ENCODE assay signal across 16 cellular contexts in the genomic region with DNA sequence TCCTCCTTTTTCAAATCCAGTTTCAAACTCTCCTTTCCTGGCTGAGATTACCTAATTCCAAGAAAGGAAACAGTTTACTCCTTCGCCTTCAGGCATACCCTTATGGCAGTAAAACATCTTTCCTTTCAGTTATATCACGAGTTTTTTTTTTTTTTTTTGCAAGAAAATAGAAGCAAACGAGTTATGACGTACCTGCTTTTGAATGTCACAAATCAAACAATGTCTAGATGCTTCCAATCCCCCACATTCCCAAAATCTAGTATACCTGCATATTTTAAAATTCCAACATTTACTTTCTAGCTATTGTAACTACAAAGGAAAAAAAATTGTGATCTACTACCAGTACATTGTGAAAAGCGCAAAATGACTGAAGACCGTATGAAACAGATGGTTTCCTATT. TPM values are rescaled to one million over a fixed set of nuclear protein-coding genes. Genes with fewer than 3 reads are reported as not detected.
A peak's percentile ranks its signal among the peaks of the same experiment; 100 is the strongest.
DNase-seq lines count a peak whose midpoint lies in the region; ATAC-seq, FAIRE-seq and TF ChIP-seq lines count a peak whose summit lies in the region.
"Had no signal": no experiment of that assay in that cellular context is flagged by ENCODE, and none has a peak within 500 bp of the region (broad histone marks: within the 10 kb centered on the region; RNA-seq: fewer than 3 reads in every experiment).

No MANE protein-coding gene starts in this region.

- no peak overlapping the region for H3K27ac ChIP-seq in HepG2 (ENCODE audit: extremely low read length, insufficient read depth, low read length)
- H3K27ac ChIP-seq in right lobe of liver = no peak overlapping the region
- no peak overlapping the region for H3K27ac ChIP-seq in tibial nerve

- TF ChIP-seq RAD21 in HepG2 (CRISPR knock-in tag; IDR thresholded peaks at IDR 0.05) = no peak

- no peak overlapping the region for H3K4me3 Mint-ChIP-seq in activated CD4-positive, alpha-beta T cell treated with anti-CD3 and anti-CD28 coated beads, Interleukin-2, amount 10 ng/mL, durations not matched to agents 24 days and 14 days
- no peak overlapping the region for H3K4me3 Mint-ChIP-seq in activated CD4-positive, alpha-beta T cell treated with anti-CD3 and anti-CD28 coated beads, Interleukin-2, amount 10 ng/mL, durations not matched to agents 7 days and 5 days
- no peak overlapping the region for H3K4me3 Mint-ChIP-seq in nephron progenitor cell
- H3K4me3 Mint-ChIP-seq: B cell; CD4-positive, alpha-beta memory T cell had no signal

- H3K27ac Mint-ChIP-seq in activated CD4-positive, alpha-beta T cell treated with anti-CD3 and anti-CD28 coated beads, Interleukin-2, amount 10 ng/mL, durations not matched to agents 24 days and 14 days = peak overlapping the region; percentile 9
- no peak overlapping the region for H3K27ac Mint-ChIP-seq in activated CD4-positive, alpha-beta T cell treated with anti-CD3 and anti-CD28 coated beads, Interleukin-2, amount 10 ng/mL, durations not matched to agents 7 days and 5 days
- H3K27ac Mint-ChIP-seq in nephron progenitor cell = peak overlapping the region; percentile 34
- H3K27ac Mint-ChIP-seq: B cell had no signal

- FAIRE-seq in HepG2 (lab: Jason Lieb, UNC) = no peak
- FAIRE-seq: GM12878, GM18507 had no signal

- peaks cover 53% of the 10 kb centered on the region for H3K36me3 Mint-ChIP-seq in activated CD4-positive, alpha-beta T cell treated with anti-CD3 and anti-CD28 coated beads, Interleukin-2, amount 10 ng/mL, durations not matched to agents 24 days and 14 days (ENCODE audit: low read depth)
- H3K36me3 Mint-ChIP-seq in activated CD4-positive, alpha-beta T cell treated with anti-CD3 and anti-CD28 coated beads, Interleukin-2, amount 10 ng/mL, durations not matched to agents 7 days and 5 days (ENCODE audit: low read depth) = peaks cover 42% of the 10 kb centered on the region
- H3K36me3 Mint-ChIP-seq in nephron progenitor cell (ENCODE audit: low read depth) = peaks cover 74% of the 10 kb centered on the region

- no peak for ATAC-seq in HepG2
- no peak for ATAC-seq in right lobe of liver
- ATAC-seq: GM12878, HCT116 had no signal

- intact Hi-C loops in activated CD4-positive, alpha-beta T cell treated with anti-CD3 and anti-CD28 coated beads, Interleukin-2, amount 10 ng/mL, durations not matched to agents 24 days and 14 days (cut with micrococcal nuclease) = no loop called here
- intact Hi-C loops in HepG2 (cut with micrococcal nuclease; ENCODE audit: unreplicated experiment) (no loop called here), right lobe of liver (cut with DNase I) (no loop called here)

- CTCF ChIA-PET in activated CD4-positive, alpha-beta T cell treated with anti-CD3 and anti-CD28 coated beads, Interleukin-2, amount 10 ng/mL, durations not matched to agents 7 days and 5 days (lab: Charles Lee) = interaction anchor here (0.7 kb wide), 1 partner anchor 40 kb away, joined by 3 read pairs; no protein-coding TSS in a partner anchor
- CTCF ChIA-PET in HepG2 (lab: Yijun Ruan, JAX; ENCODE audit: low intra/inter-chr PET ratio, low total read pairs) = no interaction called here

- TF ChIP-seq EP300 in HepG2 (IDR thresholded peaks at IDR 0.05; ENCODE audit: low read depth in 2 of 2, low read length in 2 of 2) (no peak), HepG2 (CRISPR knock-in tag; IDR thresholded peaks at IDR 0.05; ENCODE audit: borderline replicate concordance) (no peak), tibial nerve (IDR thresholded peaks at IDR 0.05) (no peak)

- H3K4me1 ChIP-seq in HepG2 (ENCODE audit: insufficient read depth, low read length) (no peaks in the 10 kb centered on the region), right lobe of liver (no peaks in the 10 kb centered on the region), tibial nerve (no peaks in the 10 kb centered on the region)

- 96% methylated on average over 6 of the region's 6 CpGs for WGBS in HepG2 (ENCODE audit: low lambda C conversion rate)
- 97% methylated on average over 6 of the region's 6 CpGs for WGBS in right lobe of liver (ENCODE audit: insufficient coverage, low coverage, low lambda C conversion rate, missing lambda C conversion rate)
- WGBS in tibial nerve, 2 donors = 89% methylated on average over 6 of the region's 6 CpGs

- H3K4me3 ChIP-seq in HepG2 (replicated peaks in 1 of 3; ENCODE audit: insufficient read depth in 1 of 3, low read depth in 2 of 3, low read length in 3 of 3) = no peak overlapping the region
- no peak overlapping the region for H3K4me3 ChIP-seq in right lobe of liver
- no peak overlapping the region for H3K4me3 ChIP-seq in tibial nerve
- H3K4me3 ChIP-seq: GM12878 had no signal

- H3K9ac ChIP-seq in HepG2 (ENCODE audit: insufficient read depth, low read depth, low read length) = no peak overlapping the region

- no peaks in the 10 kb centered on the region for H3K27me3 Mint-ChIP-seq in activated CD4-positive, alpha-beta T cell treated with anti-CD3 and anti-CD28 coated beads, Interleukin-2, amount 10 ng/mL, durations not matched to agents 24 days and 14 days
- H3K27me3 Mint-ChIP-seq in activated CD4-positive, alpha-beta T cell treated with anti-CD3 and anti-CD28 coated beads, Interleukin-2, amount 10 ng/mL, durations not matched to agents 7 days and 5 days = no peaks in the 10 kb centered on the region
- no peaks in the 10 kb centered on the region for H3K27me3 Mint-ChIP-seq in nephron progenitor cell (ENCODE audit: low read depth, poor library complexity)
- H3K27me3 Mint-ChIP-seq: B cell; CD4-positive, alpha-beta memory T cell had no signal

- no peaks in the 10 kb centered on the region for H4K20me1 ChIP-seq in HepG2 (ENCODE audit: insufficient read depth, low read length)

- H3K36me3 ChIP-seq in HepG2 (replicated peaks in 1 of 2; ENCODE audit: control insufficient read depth in 1 of 2, insufficient read depth in 2 of 2, low read length in 2 of 2) (peaks cover 47 to 84% of the 10 kb centered on the region in 2 experiments), right lobe of liver (peaks cover 7 to 79% (median 34%) of the 10 kb centered on the region in 4 donors), tibial nerve (peaks cover 6 to 95% (median 18%) of the 10 kb centered on the region in 3 donors)

- no peaks in the 10 kb centered on the region for H3K9me3 Mint-ChIP-seq in activated CD4-positive, alpha-beta T cell treated with anti-CD3 and anti-CD28 coated beads, Interleukin-2, amount 10 ng/mL, durations not matched to agents 24 days and 14 days
- no peaks in the 10 kb centered on the region for H3K9me3 Mint-ChIP-seq in activated CD4-positive, alpha-beta T cell treated with anti-CD3 and anti-CD28 coated beads, Interleukin-2, amount 10 ng/mL, durations not matched to agents 7 days and 5 days
- no peaks in the 10 kb centered on the region for H3K9me3 Mint-ChIP-seq in nephron progenitor cell
- H3K9me3 Mint-ChIP-seq: CD4-positive, alpha-beta memory T cell had no signal

- no peak overlapping the region for H2AFZ ChIP-seq in HepG2 (ENCODE audit: low read length)

- in situ Hi-C loops in HepG2 (cut with HindIII; ENCODE audit: extremely low pct_ligation_motif_present, low pct_unique_long_range_greater_than_20kb) = no loop called here

- no peak for TF ChIP-seq CTCF in HepG2 (CRISPR knock-in tag; IDR thresholded peaks at IDR 0.05)
- TF ChIP-seq CTCF in right lobe of liver (IDR thresholded peaks at IDR 0.05) = no peak
- TF ChIP-seq CTCF in nephron progenitor cell (IDR thresholded peaks at IDR 0.05) = no peak
- TF ChIP-seq CTCF in tibial nerve (IDR thresholded peaks at IDR 0.05) = no peak

- no peaks in the 10 kb centered on the region for H3K4me1 Mint-ChIP-seq in activated CD4-positive, alpha-beta T cell treated with anti-CD3 and anti-CD28 coated beads, Interleukin-2, amount 10 ng/mL, durations not matched to agents 24 days and 14 days
- H3K4me1 Mint-ChIP-seq in activated CD4-positive, alpha-beta T cell treated with anti-CD3 and anti-CD28 coated beads, Interleukin-2, amount 10 ng/mL, durations not matched to agents 7 days and 5 days = no peaks in the 10 kb centered on the region
- no peaks in the 10 kb centered on the region for H3K4me1 Mint-ChIP-seq in nephron progenitor cell
- H3K4me1 Mint-ChIP-seq: B cell had no signal

- H3K79me2 ChIP-seq in HepG2 (ENCODE audit: insufficient read depth, low read length) = peaks cover 1% of the 10 kb centered on the region

- POLR2A ChIA-PET in activated CD4-positive, alpha-beta T cell treated with anti-CD3 and anti-CD28 coated beads, Interleukin-2, amount 10 ng/mL, durations not matched to agents 7 days and 5 days (lab: Charles Lee) = no interaction called here
- POLR2A ChIA-PET in HepG2 (lab: Yijun Ruan, JAX) = no interaction called here

- H3K27me3 ChIP-seq in HepG2 (ENCODE audit: control insufficient read depth in 1 of 2, insufficient read depth in 2 of 2, low read length in 2 of 2) (no peaks in the 10 kb centered on the region), right lobe of liver (no peaks in the 10 kb centered on the region), tibial nerve (no peaks in the 10 kb centered on the region)

- no TSS peak for BruUV-seq in HepG2 (replicated peaks; lab: Mats Ljungman, UMichigan)

- H3K9me3 ChIP-seq in HepG2 (ENCODE audit: low read length) (no peaks in the 10 kb centered on the region), right lobe of liver (no peaks in the 10 kb centered on the region), tibial nerve (no peaks in the 10 kb centered on the region)

- no peak for DNase-seq in activated CD4-positive, alpha-beta T cell treated with anti-CD3 and anti-CD28 coated beads, Interleukin-2, amount 10 ng/mL, durations not matched to agents 24 days and 14 days
- DNase-seq in activated CD4-positive, alpha-beta T cell treated with anti-CD3 and anti-CD28 coated beads, Interleukin-2, amount 10 ng/mL, durations not matched to agents 7 days and 5 days = no peak
- DNase-seq in HepG2 (ENCODE audit: low spot score) = no peak
- DNase-seq in right lobe of liver = no peak
- no peak for DNase-seq in nephron progenitor cell
- no peak for DNase-seq in activated naive CD4-positive, alpha-beta T cell (lab: John Stamatoyannopoulos, UW)
- DNase-seq in AG08395 (ENCODE audit: low spot score) = no peak
- no peak for DNase-seq in tibial nerve (ENCODE audit: low spot score in 2 of 2)
- DNase-seq: ACHN; C1 segment of cervical spinal cord; CD4-positive, alpha-beta memory T cell; DMS79 had no signal

- no peak overlapping the region for H3K4me2 ChIP-seq in HepG2 (ENCODE audit: low read depth, low read length)

- TF ChIP-seq POLR2A in HepG2 (IDR thresholded peaks at IDR 0.05; ENCODE audit: insufficient read depth in 1 of 2, low read depth in 2 of 2, low read length in 2 of 2) (no peak), right lobe of liver (IDR thresholded peaks at IDR 0.05) (no peak), tibial nerve (IDR thresholded peaks at IDR 0.05) (no peak)

RNA-seq across cellular contexts. Expression of a gene that starts 28.9 kb away (rescaled TPM):
- total RNA-seq in activated CD4-positive, alpha-beta T cell treated with anti-CD3 and anti-CD28 coated beads, Interleukin-2, amount 10 ng/mL, durations not matched to agents 24 days and 14 days = 212 and 224 TPM in 2 replicates
- total RNA-seq in activated CD4-positive, alpha-beta T cell treated with anti-CD3 and anti-CD28 coated beads, Interleukin-2, amount 10 ng/mL, durations not matched to agents 7 days and 5 days = 100 to 1,000 TPM; 110 to 126 TPM
- total RNA-seq in HepG2 (2016; rRNA removed; fragmentation: Illumina TruSeq; extraction: Trizol) = 316 and 449 TPM in 2 replicates
- 142 and 166 TPM in 2 replicates for total RNA-seq in HepG2 (2016; cell fraction: cytosol; rRNA removed; fragmentation: Illumina TruSeq; extraction: Trizol; ENCODE audit: low read depth)
- 314 and 417 TPM in 2 replicates for total RNA-seq in HepG2 (2016; cell fraction: insoluble cytoplasmic fraction; rRNA removed; fragmentation: Illumina TruSeq; extraction: Trizol)
- 280 and 333 TPM in 2 replicates for total RNA-seq in HepG2 (2016; cell fraction: membrane; rRNA removed; fragmentation: Illumina TruSeq; extraction: Trizol)
- 170 and 204 TPM in 2 replicates for total RNA-seq in HepG2 (2016; cell fraction: nucleus; rRNA removed; fragmentation: Illumina TruSeq; extraction: Trizol)
- polyA plus RNA-seq in HepG2 (2011; rRNA removed) = 98.6 and 120 TPM in 2 replicates
- polyA plus RNA-seq in HepG2 (2011; cell fraction: cytosol; rRNA removed) = 55.3 and 92.7 TPM in 2 replicates
- 39.3 and 51.1 TPM in 2 replicates for polyA plus RNA-seq in HepG2 (2011; cell fraction: nucleus; rRNA removed)
- 194 and 213 TPM in 2 replicates for polyA plus RNA-seq in HepG2 (2012)
- polyA plus RNA-seq in HepG2 (2016; cell fraction: cytosol; fragmentation: Illumina TruSeq; extraction: Trizol; ENCODE audit: low read depth) = 133 and 153 TPM in 2 replicates
- 441 and 497 TPM in 2 replicates for polyA plus RNA-seq in HepG2 (2016; cell fraction: insoluble cytoplasmic fraction; fragmentation: Illumina TruSeq; extraction: Trizol; ENCODE audit: low read depth)
- 227 and 277 TPM in 2 replicates for polyA plus RNA-seq in HepG2 (2016; cell fraction: membrane; fragmentation: Illumina TruSeq; extraction: Trizol; ENCODE audit: low read depth)
- 226 and 252 TPM in 2 replicates for polyA plus RNA-seq in HepG2 (2016; cell fraction: nucleus; fragmentation: Illumina TruSeq; extraction: Trizol; ENCODE audit: insufficient read depth, low read depth)
- polyA minus RNA-seq in HepG2 (2011; rRNA and poly(A)+ RNA removed; ENCODE audit: low replicate concordance) = 49.8 and 61.5 TPM in 2 replicates
- polyA minus RNA-seq in HepG2 (2011; cell fraction: cytosol; rRNA and poly(A)+ RNA removed) = 151 and 204 TPM in 2 replicates
- polyA minus RNA-seq in HepG2 (2011; cell fraction: nucleus; rRNA and poly(A)+ RNA removed) = 104 and 140 TPM in 2 replicates
- total RNA-seq in right lobe of liver = 10 to 100 TPM; 47.9 to 75.9 (median 50.6) TPM
- 10 to 100 TPM; 43.2 to 49.8 (median 46.2) TPM for total RNA-seq in tibial nerve

RNA-seq across cellular contexts. Expression of a gene that starts 35.5 kb away (rescaled TPM):
- 375 and 379 TPM in 2 replicates for total RNA-seq in activated CD4-positive, alpha-beta T cell treated with anti-CD3 and anti-CD28 coated beads, Interleukin-2, amount 10 ng/mL, durations not matched to agents 24 days and 14 days
- 100 to 1,000 TPM; 158 to 182 TPM for total RNA-seq in activated CD4-positive, alpha-beta T cell treated with anti-CD3 and anti-CD28 coated beads, Interleukin-2, amount 10 ng/mL, durations not matched to agents 7 days and 5 days
- total RNA-seq in HepG2 (2016; rRNA removed; fragmentation: Illumina TruSeq; extraction: Trizol) (343 and 502 TPM in 2 replicates), right lobe of liver (10 to 100 TPM; 38.1 to 77.3 (median 54.9) TPM), tibial nerve (100 to 1,000 TPM in 3 of 4 donors, 10 to 100 TPM in 1; 67.3 to 107 (median 103) TPM)
- total RNA-seq in HepG2 (2016; cell fraction: cytosol; rRNA removed; fragmentation: Illumina TruSeq; extraction: Trizol; ENCODE audit: low read depth) = 118 and 139 TPM in 2 replicates
- total RNA-seq in HepG2 (2016; cell fraction: insoluble cytoplasmic fraction; rRNA removed; fragmentation: Illumina TruSeq; extraction: Trizol) = 337 and 511 TPM in 2 replicates
- total RNA-seq in HepG2 (2016; cell fraction: membrane; rRNA removed; fragmentation: Illumina TruSeq; extraction: Trizol) = 248 and 308 TPM in 2 replicates
- 210 and 225 TPM in 2 replicates for total RNA-seq in HepG2 (2016; cell fraction: nucleus; rRNA removed; fragmentation: Illumina TruSeq; extraction: Trizol)
- polyA plus RNA-seq in HepG2 (2011; rRNA removed) = 125 and 187 TPM in 2 replicates
- polyA plus RNA-seq in HepG2 (2011; cell fraction: cytosol; rRNA removed) = 77.4 and 149 TPM in 2 replicates
- 15.5 and 28.9 TPM in 2 replicates for polyA plus RNA-seq in HepG2 (2011; cell fraction: nucleus; rRNA removed)
- 330 and 427 TPM in 2 replicates for polyA plus RNA-seq in HepG2 (2012)
- polyA plus RNA-seq in HepG2 (2016; cell fraction: cytosol; fragmentation: Illumina TruSeq; extraction: Trizol; ENCODE audit: low read depth) = 128 and 147 TPM in 2 replicates
- polyA plus RNA-seq in HepG2 (2016; cell fraction: insoluble cytoplasmic fraction; fragmentation: Illumina TruSeq; extraction: Trizol; ENCODE audit: low read depth) = 679 and 682 TPM in 2 replicates
- polyA plus RNA-seq in HepG2 (2016; cell fraction: membrane; fragmentation: Illumina TruSeq; extraction: Trizol; ENCODE audit: low read depth) = 277 and 347 TPM in 2 replicates
- 279 and 286 TPM in 2 replicates for polyA plus RNA-seq in HepG2 (2016; cell fraction: nucleus; fragmentation: Illumina TruSeq; extraction: Trizol; ENCODE audit: insufficient read depth, low read depth)
- polyA minus RNA-seq in HepG2 (2011; rRNA and poly(A)+ RNA removed; ENCODE audit: low replicate concordance) = 28.2 and 33.4 TPM in 2 replicates
- polyA minus RNA-seq in HepG2 (2011; cell fraction: cytosol; rRNA and poly(A)+ RNA removed) = 201 and 239 TPM in 2 replicates
- polyA minus RNA-seq in HepG2 (2011; cell fraction: nucleus; rRNA and poly(A)+ RNA removed) = 96.4 and 115 TPM in 2 replicates

RNA-seq across cellular contexts. Expression of a gene that starts 55.0 kb away (rescaled TPM):
- total RNA-seq in activated CD4-positive, alpha-beta T cell treated with anti-CD3 and anti-CD28 coated beads, Interleukin-2, amount 10 ng/mL, durations not matched to agents 24 days and 14 days = 10.7 and 17.3 TPM in 2 replicates
- total RNA-seq in activated CD4-positive, alpha-beta T cell treated with anti-CD3 and anti-CD28 coated beads, Interleukin-2, amount 10 ng/mL, durations not matched to agents 7 days and 5 days = 10 to 100 TPM in 1 of 2 experiments, 1 to 10 TPM in 1; 7.6 to 11.6 TPM
- total RNA-seq in HepG2 (2016; rRNA removed; fragmentation: Illumina TruSeq; extraction: Trizol) (1.8 TPM in 1 of 2 replicates, not detected in the other), right lobe of liver (10 to 100 TPM in 1 of 6 experiments, 1 to 10 TPM in 5; 2.1 to 10.2 (median 4.2) TPM), tibial nerve (10 to 100 TPM in 1 of 4 donors, 1 to 10 TPM in 3; 6.8 to 12.6 (median 8.3) TPM)
- 0.62 TPM in 1 of 2 replicates, not detected in the other for total RNA-seq in HepG2 (2016; cell fraction: cytosol; rRNA removed; fragmentation: Illumina TruSeq; extraction: Trizol; ENCODE audit: low read depth)
- total RNA-seq in HepG2 (2016; cell fraction: insoluble cytoplasmic fraction; rRNA removed; fragmentation: Illumina TruSeq; extraction: Trizol) = 0.80 TPM in 1 of 2 replicates, not detected in the other
- total RNA-seq in HepG2 (2016; cell fraction: membrane; rRNA removed; fragmentation: Illumina TruSeq; extraction: Trizol) = 0.90 TPM in 1 of 2 replicates, not detected in the other
- 5.1 and 6.2 TPM in 2 replicates for total RNA-seq in HepG2 (2016; cell fraction: nucleus; rRNA removed; fragmentation: Illumina TruSeq; extraction: Trizol)
- 3.2 and 4.1 TPM in 2 replicates for polyA plus RNA-seq in HepG2 (2011; rRNA removed)
- polyA plus RNA-seq in HepG2 (2011; cell fraction: cytosol; rRNA removed) = 0.36 TPM in 2 replicates
- 14.3 and 18.9 TPM in 2 replicates for polyA plus RNA-seq in HepG2 (2011; cell fraction: nucleus; rRNA removed)
- polyA plus RNA-seq in HepG2 (2012) = 4.7 and 8.0 TPM in 2 replicates
- not detected in 2 replicates for polyA plus RNA-seq in HepG2 (2016; cell fraction: cytosol; fragmentation: Illumina TruSeq; extraction: Trizol; ENCODE audit: low read depth)
- 1.3 and 1.4 TPM in 2 replicates for polyA plus RNA-seq in HepG2 (2016; cell fraction: insoluble cytoplasmic fraction; fragmentation: Illumina TruSeq; extraction: Trizol; ENCODE audit: low read depth)
- polyA plus RNA-seq in HepG2 (2016; cell fraction: membrane; fragmentation: Illumina TruSeq; extraction: Trizol; ENCODE audit: low read depth) = 0.79 TPM in 1 of 2 replicates, not detected in the other
- 30.6 and 37.6 TPM in 2 replicates for polyA plus RNA-seq in HepG2 (2016; cell fraction: nucleus; fragmentation: Illumina TruSeq; extraction: Trizol; ENCODE audit: insufficient read depth, low read depth)
- polyA minus RNA-seq in HepG2 (2011; rRNA and poly(A)+ RNA removed; ENCODE audit: low replicate concordance) = 2.0 and 9.1 TPM in 2 replicates
- 1.3 TPM in 1 of 2 replicates, not detected in the other for polyA minus RNA-seq in HepG2 (2011; cell fraction: cytosol; rRNA and poly(A)+ RNA removed)
- 9.1 and 14.2 TPM in 2 replicates for polyA minus RNA-seq in HepG2 (2011; cell fraction: nucleus; rRNA and poly(A)+ RNA removed)
